ENCODE assay signal across 8 cellular contexts in genomic region chr4:37825943-37826281, GRCh38.
A peak's percentile ranks its signal among the peaks of the same experiment; 100 is the strongest.
DNase-seq lines count a peak whose midpoint lies in the region; ATAC-seq lines count a peak whose summit lies in the region.

No MANE protein-coding gene starts in this region.

- H3K36me3 ChIP-seq in SK-N-MC (ENCODE audit: insufficient read depth, low read length) (peaks cover 6% of the 10 kb centered on the region; the same call in 1 of the 2 replicates), muscle layer of duodenum (ENCODE audit: control insufficient read depth in 1 of 2, insufficient read depth in 2 of 2, low read length in 2 of 2) (peaks cover 8 to 14% of the 10 kb centered on the region in 2 donors)

- H3K4me3 Mint-ChIP-seq in effector memory CD8-positive, alpha-beta T cell: peak overlapping the region; percentile 92 to 98

- H3K9me3 Mint-ChIP-seq in effector memory CD8-positive, alpha-beta T cell: no peaks in the 10 kb centered on the region

- peaks cover 21 to 22% of the 10 kb centered on the region in 2 donors for H3K4me1 ChIP-seq in muscle layer of duodenum (ENCODE audit: control insufficient read depth in 1 of 2, insufficient read depth in 2 of 2, low read length in 2 of 2)

- peak; percentile 14 for ATAC-seq in HG03066 (IDR thresholded peaks at IDR 0.05; ENCODE audit: low read depth, unreplicated experiment)
- ATAC-seq in effector memory CD8-positive, alpha-beta T cell (replicated peaks): peak; percentile 2
- ATAC-seq in GM19328 (IDR thresholded peaks at IDR 0.05; ENCODE audit: unreplicated experiment): no peak

- H3K27ac Mint-ChIP-seq in effector memory CD8-positive, alpha-beta T cell: peak overlapping the region; percentile 86 to 98

- H3K27me3 ChIP-seq in muscle layer of duodenum (ENCODE audit: low read depth, low read length): no peaks in the 10 kb centered on the region

- no peak overlapping the region for H3K27ac ChIP-seq in SK-N-MC
- peak overlapping the region; percentile 92 for H3K27ac ChIP-seq in muscle layer of duodenum (ENCODE audit: low read length)

- H3K9me3 ChIP-seq in SK-N-MC (ENCODE audit: low read depth, low read length): no peaks in the 10 kb centered on the region
- no peaks in the 10 kb centered on the region for H3K9me3 ChIP-seq in muscle layer of duodenum (ENCODE audit: control insufficient read depth in 1 of 2, low read length in 2 of 2)

- H3K36me3 Mint-ChIP-seq in effector memory CD8-positive, alpha-beta T cell (ENCODE audit: insufficient read depth): peaks cover 16% of the 10 kb centered on the region

- H3K4me3 ChIP-seq in SK-N-MC (peak overlapping the region; percentile 85), muscle layer of duodenum (ENCODE audit: low read depth in 1 of 2, low read length in 2 of 2) (peak overlapping the region; percentile 89 to 95)

- H3K4me1 Mint-ChIP-seq in effector memory CD8-positive, alpha-beta T cell (ENCODE audit: low read depth in 2 of 2): peaks cover 28 to 33% of the 10 kb centered on the region in 2 donors

- DNase-seq in activated naive CD4-positive, alpha-beta T cell treated with Interleukin-2 at 50 U/mL for 16 hours: peak; percentile 10
- DNase-seq in activated naive CD4-positive, alpha-beta T cell treated with anti-CD3 and anti-CD28 coated beads, Interleukin-2, amount 50 U/mL, for 16 hours: no peak
- DNase-seq in SK-N-MC (ENCODE audit: low read depth, low spot score) (no peak), LoVo (ENCODE audit: low spot score) (no peak)
- DNase-seq in effector memory CD8-positive, alpha-beta T cell: peak in 2 of 3 experiments; percentile 1 to 2

- peak overlapping the region; percentile 59 for H3K9ac ChIP-seq in SK-N-MC (ENCODE audit: insufficient read length)

- H3K27me3 Mint-ChIP-seq in effector memory CD8-positive, alpha-beta T cell: no peaks in the 10 kb centered on the region

Comparison
In these comparisons a context has a peak if more than half of its experiments do, and no peak if none do; other contexts are left out.
1. DNase-seq: peak in activated naive CD4-positive, alpha-beta T cell treated with Interleukin-2 at 50 U/mL for 16 hours (single experiment) and effector memory CD8-positive, alpha-beta T cell (2 of 3); none in activated naive CD4-positive, alpha-beta T cell treated with anti-CD3 and anti-CD28 coated beads, Interleukin-2, amount 50 U/mL, for 16 hours (single experiment), SK-N-MC (single experiment) and LoVo (single experiment).